Comparison of ENCODE assay signal across 22 cellular contexts in genomic region chr6:116714296-116714695, GRCh38. TPM values are rescaled to one million over a fixed set of nuclear protein-coding genes. Genes with fewer than 3 reads are reported as not detected.
DNase-seq lines count a peak whose midpoint lies in the region; ATAC-seq and TF ChIP-seq lines count a peak whose summit lies in the region.
"Had no signal": no experiment of that assay in that cellular context is flagged by ENCODE, and none has a peak within 500 bp of the region (broad histone marks: within the 10 kb centered on the region; RNA-seq: fewer than 3 reads in every experiment).

No MANE protein-coding gene starts in this region.

- no peaks in the 10 kb centered on the region for H3K79me2 ChIP-seq in hepatocyte

- DNase-seq in Calu3 (no peak), hepatocyte (ENCODE audit: low spot score) (peak; percentile 3), colonic mucosa (no peak), SK-N-DZ (ENCODE audit: low spot score) (no peak), NCI-H526 (lab: John Stamatoyannopoulos, UW) (no peak)
- DNase-seq: ACHN; C1 segment of cervical spinal cord; IMR-90; NCI-H1092; NCI-H1436 treated with DMSO at 0.1 percent for 48 hours; NCI-H2081; NCI-H748 treated with DMSO at 0.1 percent for 48 hours; NK-92 treated with Interleukin-12 subunit alpha and Interleukin-12 subunit beta, amount 100 ng/mL, for 24 hours; SHP77 treated with DMSO at 0.1 percent for 48 hours; T-cell had no signal

- CTCF ChIA-PET in Calu3 (lab: Charles Lee) = no interaction called here

- no peaks in the 10 kb centered on the region for H3K4me1 ChIP-seq in hepatocyte (ENCODE audit: insufficient read depth)
- H3K4me1 ChIP-seq in colonic mucosa = no peaks in the 10 kb centered on the region
- H3K4me1 ChIP-seq: HAP-1 had no signal

- peak overlapping the region; percentile 3 for H3K27ac ChIP-seq in hepatocyte
- H3K27ac ChIP-seq in colonic mucosa = no peak overlapping the region

- no peak overlapping the region for H3K4me2 ChIP-seq in hepatocyte

- no peaks in the 10 kb centered on the region for H3K4me1 Mint-ChIP-seq in Calu3 (ENCODE audit: low read depth, unreplicated experiment)

- peaks cover 14% of the 10 kb centered on the region for H3K36me3 Mint-ChIP-seq in Calu3 (ENCODE audit: insufficient read depth, unreplicated experiment)

- H3K9me3 ChIP-seq in hepatocyte (ENCODE audit: low read depth) = no peaks in the 10 kb centered on the region
- no peaks in the 10 kb centered on the region for H3K9me3 ChIP-seq in colonic mucosa
- H3K9me3 ChIP-seq: HAP-1 had no signal

- intact Hi-C loops in Calu3 (cut with micrococcal nuclease; ENCODE audit: unreplicated experiment) = no loop called here
- intact Hi-C loops in colonic mucosa (cut with DNase I) = no loop called here

- no TSS peak for BruUV-seq in Calu3 (replicated peaks; lab: Mats Ljungman, UMichigan)

- H3K9me2 ChIP-seq in hepatocyte (replicated peaks; ENCODE audit: insufficient read depth) = no peaks in the 10 kb centered on the region

- H3K27ac Mint-ChIP-seq in Calu3 (ENCODE audit: unreplicated experiment) = peak overlapping the region; percentile 33
- H3K27ac Mint-ChIP-seq: T-cell had no signal

- ATAC-seq in GM18520 (IDR thresholded peaks at IDR 0.05; ENCODE audit: unreplicated experiment) = peak; percentile 74
- ATAC-seq in HG03565 (IDR thresholded peaks at IDR 0.05; ENCODE audit: unreplicated experiment) = peak; percentile 75
- ATAC-seq: SK-N-SH treated with all-trans-retinoic acid at 6 μM for 48 hours, T-cell had no signal

- no peaks in the 10 kb centered on the region for H3K27me3 ChIP-seq in hepatocyte
- no peaks in the 10 kb centered on the region for H3K27me3 ChIP-seq in colonic mucosa

- TF ChIP-seq CTCF in Calu3 (IDR thresholded peaks at IDR 0.05; ENCODE audit: unreplicated experiment) (no peak), hepatocyte (IDR thresholded peaks at IDR 0.05; ENCODE audit: poor library complexity) (no peak), colonic mucosa (IDR thresholded peaks at IDR 0.05) (no peak)

- no peaks in the 10 kb centered on the region for H4K20me1 ChIP-seq in hepatocyte (ENCODE audit: insufficient read depth, poor library complexity, severe bottlenecking)

- no peak overlapping the region for H2AFZ ChIP-seq in hepatocyte

- no peak overlapping the region for H3K4me3 ChIP-seq in hepatocyte
- no peak overlapping the region for H3K4me3 ChIP-seq in colonic mucosa
- H3K4me3 ChIP-seq: HAP-1 had no signal

- 81% methylated on average over 1 of the region's 1 CpG for WGBS in hepatocyte (ENCODE audit: low lambda C conversion rate, missing lambda C conversion rate)

- H3K9me3 Mint-ChIP-seq in Calu3 (ENCODE audit: low read depth, unreplicated experiment) = no peaks in the 10 kb centered on the region
- H3K9me3 Mint-ChIP-seq: T-cell had no signal

- H3K36me3 ChIP-seq in hepatocyte (replicated peaks; ENCODE audit: insufficient read depth, low read depth) = no peaks in the 10 kb centered on the region
- H3K36me3 ChIP-seq in colonic mucosa = no peaks in the 10 kb centered on the region
- H3K36me3 ChIP-seq: HAP-1 had no signal

- H3K9ac ChIP-seq in colonic mucosa (ENCODE audit: low read depth in 2 of 2, low read length in 2 of 2) = no peak overlapping the region

- no peaks in the 10 kb centered on the region for H3K27me3 Mint-ChIP-seq in Calu3 (ENCODE audit: unreplicated experiment)
- H3K27me3 Mint-ChIP-seq: T-cell had no signal

- no peak overlapping the region for H3K4me3 Mint-ChIP-seq in Calu3 (ENCODE audit: low read depth, unreplicated experiment)
- H3K4me3 Mint-ChIP-seq: T-cell had no signal

RNA-seq across cellular contexts. Expression of gene KPNA5, which starts 33.3 kb away (rescaled TPM):
- 9.2 and 12.2 TPM in 2 replicates for total RNA-seq in Calu3 (2022)
- 14.8 and 20.5 TPM in 2 replicates for total RNA-seq in hepatocyte
- 5.4 and 6.7 TPM in 2 replicates for polyA plus RNA-seq in hepatocyte
- total RNA-seq in colonic mucosa = 1 to 10 TPM; 2.5 to 6.1 TPM
- 11.6 and 19.4 TPM in 2 replicates for polyA plus RNA-seq in SK-N-DZ (2014; cell fraction: cytosol; rRNA removed)
- polyA plus RNA-seq in SK-N-DZ (2014; cell fraction: nucleus; rRNA removed) = 13.8 and 16.1 TPM in 2 replicates

RNA-seq across cellular contexts. Expression of gene ZUP1, which starts 45.7 kb away (rescaled TPM):
- total RNA-seq in Calu3 (2022) (12.8 and 14.7 TPM in 2 replicates), hepatocyte (17.0 and 20.4 TPM in 2 replicates), colonic mucosa (10 to 100 TPM; 12.0 to 12.4 TPM)
- 6.3 and 10.1 TPM in 2 replicates for polyA plus RNA-seq in hepatocyte
- 17.6 and 23.1 TPM in 2 replicates for polyA plus RNA-seq in SK-N-DZ (2014; cell fraction: cytosol; rRNA removed)
- 46.8 and 56.0 TPM in 2 replicates for polyA plus RNA-seq in SK-N-DZ (2014; cell fraction: nucleus; rRNA removed)

RNA-seq across cellular contexts. Expression of gene FAM162B, which starts 51.2 kb away (rescaled TPM):
- total RNA-seq in Calu3 (2022) = not detected in 2 replicates
- 4.5 and 8.0 TPM in 2 replicates for total RNA-seq in hepatocyte
- polyA plus RNA-seq in hepatocyte = 3.2 and 4.9 TPM in 2 replicates
- total RNA-seq in colonic mucosa = under 1 TPM; 0.57 to 0.64 TPM
- 11.7 and 13.7 TPM in 2 replicates for polyA plus RNA-seq in SK-N-DZ (2014; cell fraction: cytosol; rRNA removed)
- 9.4 and 16.0 TPM in 2 replicates for polyA plus RNA-seq in SK-N-DZ (2014; cell fraction: nucleus; rRNA removed)
- total RNA-seq: HT-29, M059J, RPMI7951, T-cell had no signal
